ENCODE assay signal across 8 cellular contexts in genomic region chr1:17540255-17541001, GRCh38. TPM values are rescaled to one million over a fixed set of nuclear protein-coding genes. Genes with fewer than 3 reads are reported as not detected.
DNase-seq lines count a peak whose midpoint lies in the region; ATAC-seq, FAIRE-seq and TF ChIP-seq lines count a peak whose summit lies in the region.

No MANE protein-coding gene starts in this region.

- H3K27me3 ChIP-seq in bronchial epithelial cell (ENCODE audit: control insufficient read depth, insufficient read depth, low read length) (no peaks in the 10 kb centered on the region), thoracic aorta (replicated peaks; ENCODE audit: insufficient read depth) (no peaks in the 10 kb centered on the region)

- FAIRE-seq in A549 (lab: Jason Lieb, UNC), result no peak
- no peak for FAIRE-seq in bronchial epithelial cell (lab: Jason Lieb, UNC)

- ATAC-seq in A549 (peak; percentile 65 to 75), thoracic aorta (ENCODE audit: insufficient number of reproducible peaks, low FRiP score, low read depth) (no peak), GM19452 (IDR thresholded peaks at IDR 0.05; ENCODE audit: unreplicated experiment) (no peak)

- TF ChIP-seq POLR2A in A549 (IDR thresholded peaks at IDR 0.05; ENCODE audit: low read length), result peak; percentile 23

- TF ChIP-seq RAD21 in A549 (conservative IDR thresholded peaks at IDR 0.05 in 1 of 2, IDR thresholded peaks at IDR 0.05 in 1 of 2), result no peak

- TF ChIP-seq EP300 in A549 (IDR thresholded peaks at IDR 0.05), result no peak

- H3K4me1 ChIP-seq in A549 (peaks cover 18% of the 10 kb centered on the region), thoracic aorta (ENCODE audit: control insufficient read depth in 1 of 2, low read depth in 2 of 2) (peaks cover 35 to 76% of the 10 kb centered on the region in 2 donors)

- TF ChIP-seq CTCF in A549 (IDR thresholded peaks at IDR 0.05), result no peak
- no peak for TF ChIP-seq CTCF in LNCaP clone FGC (IDR thresholded peaks at IDR 0.05; ENCODE audit: control insufficient read depth, extremely low read depth, insufficient read depth)
- no peak for TF ChIP-seq CTCF in bronchial epithelial cell (IDR thresholded peaks at IDR 0.05; ENCODE audit: insufficient read depth, low read length, severe bottlenecking)
- TF ChIP-seq CTCF in thoracic aorta (IDR thresholded peaks at IDR 0.05), result no peak

- WGBS in A549 (ENCODE audit: missing lambda C conversion rate), result 40% methylated on average over 1 of the region's 26 CpGs

- H3K4me3 ChIP-seq in A549, result peak overlapping the region; percentile 92
- H3K4me3 ChIP-seq in LNCaP clone FGC (ENCODE audit: low read depth, low read length), result peak overlapping the region; percentile 66
- H3K4me3 ChIP-seq in bronchial epithelial cell (ENCODE audit: low read depth, low read length), result peak overlapping the region; percentile 83
- H3K4me3 ChIP-seq in thoracic aorta, result peak overlapping the region; percentile 79

- peak overlapping the region; percentile 91 to 99 for H3K27ac ChIP-seq in A549
- H3K27ac ChIP-seq in thoracic aorta, result peak overlapping the region; percentile 98 to 99

- POLR2A ChIA-PET in A549 (lab: Yijun Ruan, JAX), result interaction anchor here (1.6 kb wide), 1 partner anchor 14 kb away, joined by 4 read pairs; no protein-coding TSS in a partner anchor

- H3K36me3 ChIP-seq in bronchial epithelial cell (ENCODE audit: control insufficient read depth, insufficient read depth, low read length), result no peaks in the 10 kb centered on the region
- no peaks in the 10 kb centered on the region for H3K36me3 ChIP-seq in thoracic aorta

- CTCF ChIA-PET in A549 (lab: Yijun Ruan, JAX), result interaction anchor here (1.2 to 1.4 kb wide), 3 partner anchors 9 to 20 kb away, joined by 3 to 4 read pairs (median 4); no protein-coding TSS in a partner anchor

- no peak for DNase-seq in A549 (ENCODE audit: low read depth in 1 of 2, low spot score in 1 of 2)
- no peak for DNase-seq in LNCaP clone FGC (ENCODE audit: low read depth)
- no peak for DNase-seq in bronchial epithelial cell (ENCODE audit: low read depth)
- DNase-seq in left kidney (ENCODE audit: low read depth, low spot score), result peak; percentile 94
- no peak for DNase-seq in thoracic aorta (ENCODE audit: low spot score)
- no peak for DNase-seq in NCI-H1930 (lab: John Stamatoyannopoulos, UW)
- no peak for DNase-seq in NOMO-1 treated with dmso at 0.1 percent for 144 hours (lab: John Stamatoyannopoulos, UW; ENCODE audit: unreplicated experiment)

- H3K9me3 ChIP-seq in A549, result no peaks in the 10 kb centered on the region
- H3K9me3 ChIP-seq in thoracic aorta, result no peaks in the 10 kb centered on the region

- peak overlapping the region; percentile 99 for H3K4me2 ChIP-seq in A549

TF ChIP-seq in A549, 52 proteins besides CTCF, POLR2A, EP300 and RAD21:
- TF ChIP-seq NR3C1 (IDR thresholded peaks at IDR 0.05), result no peak
- TF ChIP-seq MAX (IDR thresholded peaks at IDR 0.05), result 0 out of 2 replicates have a peak, but pooled peaks have one; percentile 11

RNA-seq across cellular contexts. Expression of gene ARHGEF10L, which starts 0.9 kb away (rescaled TPM):
- 3.5 and 4.1 TPM in 2 replicates for polyA plus RNA-seq in A549 (2011; rRNA removed)
- 5.9 and 8.0 TPM in 2 replicates for polyA plus RNA-seq in A549 (2012; cell fraction: cytosol; rRNA removed)
- 15.0 and 18.0 TPM in 2 replicates for polyA plus RNA-seq in A549 (2012; cell fraction: nucleus; rRNA removed)
- 4.1 to 5.2 TPM (median 4.4 TPM) in 3 replicates for polyA plus RNA-seq in A549 (2017; fragmentation: RNase III; extraction: RNeasy Plus Mini Kit Qiagen cat#74134 plus additional on column Dnase treatment)
- polyA minus RNA-seq in A549 (2011; rRNA and poly(A)+ RNA removed), result 7.6 and 10.9 TPM in 2 replicates
- 6.3 and 14.8 TPM in 2 replicates for total RNA-seq in bronchial epithelial cell
- 100 to 1,000 TPM; 226 to 301 TPM for total RNA-seq in thoracic aorta

Comparison
In these comparisons a context has a peak if more than half of its experiments do, and no peak if none do; other contexts are left out.
1. ATAC-seq: peak in A549 (2 of 2); none in thoracic aorta (single experiment) and GM19452 (single experiment).
2. RNA of gene ARHGEF10L, which starts 0.9 kb away (total RNA-seq): 226 to 301 TPM in thoracic aorta; 6.3 to 14.8 TPM in bronchial epithelial cell; every median in the first group is over 10 times any median in the second.
3. Peak in every context shown above with its lines, with median percentiles within 50 percentile points of each other: H3K4me3 ChIP-seq.